ENCODE assay signal across 1 cellular context in genomic region chr7:139078399-139078798, GRCh38.
TF ChIP-seq lines count a peak whose summit lies in the region.

No MANE protein-coding gene starts in this region.

TF ChIP-seq in HepG2, 621 proteins besides CTCF, POLR2A, EP300 and RAD21:
- TF ChIP-seq ZNF839 (CRISPR knock-in tag; IDR thresholded peaks at IDR 0.05; ENCODE audit: borderline replicate concordance) (no peak), ZNF205 (CRISPR knock-in tag; IDR thresholded peaks at IDR 0.05) (no peak), MNT (IDR thresholded peaks at IDR 0.05) (no peak), TRAFD1 (CRISPR knock-in tag; IDR thresholded peaks at IDR 0.05; ENCODE audit: borderline replicate concordance) (no peak), GATAD2A (CRISPR knock-in tag; IDR thresholded peaks at IDR 0.05) (no peak), EZH2 (conservative IDR thresholded peaks at IDR 0.05; ENCODE audit: low read depth, low read length) (no peak), KLF13 (CRISPR knock-in tag; IDR thresholded peaks at IDR 0.05) (no peak), ZNF331 (CRISPR knock-in tag; IDR thresholded peaks at IDR 0.05) (no peak), ZNF225 (CRISPR knock-in tag; IDR thresholded peaks at IDR 0.05) (no peak), TCF7 (IDR thresholded peaks at IDR 0.05; ENCODE audit: low read depth) (no peak), ZNF672 (CRISPR knock-in tag; IDR thresholded peaks at IDR 0.05) (no peak), SNAI1 (CRISPR knock-in tag; IDR thresholded peaks at IDR 0.05; ENCODE audit: borderline replicate concordance) (no peak), ZNF274 (CRISPR knock-in tag; IDR thresholded peaks at IDR 0.05) (no peak), CERS6 (CRISPR knock-in tag; IDR thresholded peaks at IDR 0.05) (no peak), ZFP36L2 (CRISPR knock-in tag; IDR thresholded peaks at IDR 0.05) (no peak), MEIS2 (CRISPR knock-in tag; IDR thresholded peaks at IDR 0.05) (no peak), ATM (IDR thresholded peaks at IDR 0.05; ENCODE audit: borderline replicate concordance) (no peak), ZNF350 (CRISPR knock-in tag; IDR thresholded peaks at IDR 0.05; ENCODE audit: borderline replicate concordance, low read depth) (no peak), ZNF557 (CRISPR knock-in tag; IDR thresholded peaks at IDR 0.05) (no peak)
- TF ChIP-seq, protein P1, sequence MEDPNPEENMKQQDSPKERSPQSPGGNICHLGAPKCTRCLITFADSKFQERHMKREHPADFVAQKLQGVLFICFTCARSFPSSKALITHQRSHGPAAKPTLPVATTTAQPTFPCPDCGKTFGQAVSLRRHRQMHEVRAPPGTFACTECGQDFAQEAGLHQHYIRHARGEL (CRISPR knock-in tag; IDR thresholded peaks at IDR 0.05), result no peak
